ENCODE assay signal across 8 cellular contexts in the genomic region with DNA sequence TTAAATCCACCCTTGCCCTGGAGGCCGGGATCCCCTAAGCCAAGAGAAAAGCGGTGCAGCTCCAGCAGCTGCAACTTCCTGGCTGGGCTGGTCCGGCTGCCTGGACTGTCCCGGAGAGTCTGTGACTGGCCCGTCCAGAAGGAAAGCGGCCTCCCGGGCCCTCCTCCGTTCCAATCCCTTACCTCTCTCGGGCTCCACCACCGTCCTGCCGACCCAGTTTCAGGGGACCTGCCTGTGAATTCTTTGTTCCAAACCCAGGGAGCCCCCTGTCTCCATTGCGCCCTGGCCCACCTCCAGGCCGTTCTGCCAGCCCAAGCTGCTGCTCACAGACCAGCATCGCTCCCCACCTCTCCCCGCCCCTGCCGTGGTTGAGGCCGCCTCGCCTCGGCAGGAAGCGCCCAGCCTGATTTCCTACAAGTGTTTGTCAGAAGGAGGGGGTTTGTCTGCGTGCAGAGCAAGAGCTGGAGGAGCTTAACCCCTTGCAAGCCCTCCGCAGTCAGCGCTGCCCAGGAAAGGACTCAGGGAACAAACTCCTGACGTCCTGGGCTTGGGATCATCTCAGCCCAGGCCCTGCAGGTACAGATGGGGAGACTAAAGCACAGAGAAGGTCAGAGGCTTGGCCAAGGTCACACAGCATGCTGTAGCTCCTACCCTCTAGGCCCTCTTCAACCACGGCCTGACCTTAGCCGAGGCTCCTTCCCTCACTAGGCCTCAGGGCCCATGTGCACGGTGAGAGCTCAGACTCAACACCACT.
DNase-seq lines count a peak whose midpoint lies in the region; FAIRE-seq lines count a peak whose summit lies in the region.

A gene with protein sequence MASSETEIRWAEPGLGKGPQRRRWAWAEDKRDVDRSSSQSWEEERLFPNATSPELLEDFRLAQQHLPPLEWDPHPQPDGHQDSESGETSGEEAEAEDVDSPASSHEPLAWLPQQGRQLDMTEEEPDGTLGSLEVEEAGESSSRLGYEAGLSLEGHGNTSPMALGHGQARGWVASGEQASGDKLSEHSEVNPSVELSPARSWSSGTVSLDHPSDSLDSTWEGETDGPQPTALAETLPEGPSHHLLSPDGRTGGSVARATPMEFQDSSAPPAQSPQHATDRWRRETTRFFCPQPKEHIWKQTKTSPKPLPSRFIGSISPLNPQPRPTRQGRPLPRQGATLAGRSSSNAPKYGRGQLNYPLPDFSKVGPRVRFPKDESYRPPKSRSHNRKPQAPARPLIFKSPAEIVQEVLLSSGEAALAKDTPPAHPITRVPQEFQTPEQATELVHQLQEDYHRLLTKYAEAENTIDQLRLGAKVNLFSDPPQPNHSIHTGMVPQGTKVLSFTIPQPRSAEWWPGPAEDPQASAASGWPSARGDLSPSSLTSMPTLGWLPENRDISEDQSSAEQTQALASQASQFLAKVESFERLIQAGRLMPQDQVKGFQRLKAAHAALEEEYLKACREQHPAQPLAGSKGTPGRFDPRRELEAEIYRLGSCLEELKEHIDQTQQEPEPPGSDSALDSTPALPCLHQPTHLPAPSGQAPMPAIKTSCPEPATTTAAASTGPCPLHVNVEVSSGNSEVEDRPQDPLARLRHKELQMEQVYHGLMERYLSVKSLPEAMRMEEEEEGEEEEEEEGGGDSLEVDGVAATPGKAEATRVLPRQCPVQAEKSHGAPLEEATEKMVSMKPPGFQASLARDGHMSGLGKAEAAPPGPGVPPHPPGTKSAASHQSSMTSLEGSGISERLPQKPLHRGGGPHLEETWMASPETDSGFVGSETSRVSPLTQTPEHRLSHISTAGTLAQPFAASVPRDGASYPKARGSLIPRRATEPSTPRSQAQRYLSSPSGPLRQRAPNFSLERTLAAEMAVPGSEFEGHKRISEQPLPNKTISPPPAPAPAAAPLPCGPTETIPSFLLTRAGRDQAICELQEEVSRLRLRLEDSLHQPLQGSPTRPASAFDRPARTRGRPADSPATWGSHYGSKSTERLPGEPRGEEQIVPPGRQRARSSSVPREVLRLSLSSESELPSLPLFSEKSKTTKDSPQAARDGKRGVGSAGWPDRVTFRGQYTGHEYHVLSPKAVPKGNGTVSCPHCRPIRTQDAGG (N-terminal part only) (minus strand): TSS at position 305 of the 754 bp plus-strand sequence. CDS start 6,649 bp downstream, outside the sequence.

- peak within 1 kb of the TSS; percentile 36 for H3K9ac ChIP-seq in HUES6 (ENCODE audit: low read length)

- no peaks in the 10 kb centered on the region for H3K27me3 ChIP-seq in HUES6 (ENCODE audit: control insufficient read depth, insufficient read depth, low read length)

- H3K4me3 ChIP-seq in HUES6 (ENCODE audit: low read depth, low read length), result peak within 1 kb of the TSS; percentile 41

- H3K4me1 ChIP-seq in HUES6 (ENCODE audit: control insufficient read depth, insufficient read depth, low read length), result peaks cover 65% of the 10 kb centered on the region

- H3K27ac ChIP-seq in HUES6 (ENCODE audit: low read depth, low read length) (no peak within 1 kb of the TSS), caudate nucleus (ENCODE audit: low read depth, low read length) (peak within 1 kb of the TSS; percentile 94)

- H3K36me3 ChIP-seq in HUES6 (ENCODE audit: control insufficient read depth, insufficient read depth, low read length), result no peaks in the 10 kb centered on the region

- H3K9me3 ChIP-seq in HUES6 (ENCODE audit: control insufficient read depth, insufficient read depth, low read depth, low read length), result no peaks in the 10 kb centered on the region

- FAIRE-seq in GM19239 (lab: Jason Lieb, UNC), result peak; percentile 96

- DNase-seq in GM19239 (ENCODE audit: insufficient read length, low spot score) (no peak), caudate nucleus (lab: John Stamatoyannopoulos, UW) (peak in 58 of 61 donors; percentile 14 to 87 (median 66)), kidney tubule cell (ENCODE audit: low spot score) (peak; percentile 64), HuH-7.5 (ENCODE audit: low spot score) (no peak), HuH-7 (ENCODE audit: low spot score) (no peak)
- peak; percentile 80 for DNase-seq in activated CD4-positive, CD25-positive, alpha-beta regulatory T cell treated with anti-CD3 and anti-CD28 coated beads, Interleukin-2, amount 50 U/mL, for 72 hours
- peak; percentile 47 to 75 (median 60) for DNase-seq in stimulated activated CD4-positive, alpha-beta T cell treated with anti-CD3 and anti-CD28 coated beads, Interleukin-1b, Interleukin-23, amount 100 ng/mL, for 24 hours (ENCODE audit: low read depth in 4 of 4, low spot score in 1 of 4)

Comparison
In these comparisons a context has a peak if more than half of its experiments do, and no peak if none do; other contexts are left out.
1. DNase-seq: peak in activated CD4-positive, CD25-positive, alpha-beta regulatory T cell treated with anti-CD3 and anti-CD28 coated beads, Interleukin-2, amount 50 U/mL, for 72 hours (single experiment), caudate nucleus (58 of 61), kidney tubule cell (single experiment) and stimulated activated CD4-positive, alpha-beta T cell treated with anti-CD3 and anti-CD28 coated beads, Interleukin-1b, Interleukin-23, amount 100 ng/mL, for 24 hours (4 of 4); none in GM19239 (single experiment), HuH-7.5 (single experiment) and HuH-7 (single experiment).